In the genomic region with DNA sequence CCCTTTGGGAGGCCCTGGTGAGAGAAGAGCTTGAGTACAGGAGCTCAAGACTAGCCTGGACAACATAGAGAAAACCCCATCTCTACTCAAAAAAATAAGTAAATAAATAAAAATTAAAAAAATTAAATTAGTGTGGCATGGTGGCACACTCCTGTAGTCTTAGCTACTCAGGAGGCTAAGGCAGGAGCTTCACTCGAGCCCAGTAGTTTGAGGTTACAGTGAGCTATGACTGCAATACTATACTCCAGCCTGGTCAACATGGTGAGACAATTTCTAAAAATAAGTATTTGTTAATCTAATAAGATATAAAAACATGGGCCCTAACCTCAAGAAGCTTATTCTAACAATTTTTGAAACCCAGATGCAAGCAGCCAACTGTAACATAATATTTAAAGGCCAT, we compare ENCODE assay signal across 3 cellular contexts.
TF ChIP-seq lines count a peak whose summit lies in the region.

No MANE protein-coding gene starts in this region.

TF ChIP-seq in SK-N-SH treated with all-trans-retinoic acid at 6 μM for 48 hours, 23 proteins besides CTCF, POLR2A, EP300 and RAD21:
- TF ChIP-seq ZFP3 (CRISPR knock-in tag; IDR thresholded peaks at IDR 0.05), result no peak
- TF ChIP-seq OSR1 (CRISPR knock-in tag; IDR thresholded peaks at IDR 0.05), result no peak
- TF ChIP-seq CSRNP3 (CRISPR knock-in tag; IDR thresholded peaks at IDR 0.05), result no peak
- no peak for TF ChIP-seq TOX (CRISPR knock-in tag; IDR thresholded peaks at IDR 0.05; ENCODE audit: borderline replicate concordance)
- no peak for TF ChIP-seq RARB (CRISPR knock-in tag; IDR thresholded peaks at IDR 0.05)
- no peak for TF ChIP-seq TSHZ2 (CRISPR knock-in tag; IDR thresholded peaks at IDR 0.05)
- TF ChIP-seq ISL1 (CRISPR knock-in tag; IDR thresholded peaks at IDR 0.05), result no peak
- TF ChIP-seq ZNF565 (CRISPR knock-in tag; conservative IDR thresholded peaks at IDR 0.05; ENCODE audit: low read depth), result no peak
- TF ChIP-seq SNAI2 (CRISPR knock-in tag; IDR thresholded peaks at IDR 0.05), result no peak
- no peak for TF ChIP-seq CSDC2 (CRISPR knock-in tag; IDR thresholded peaks at IDR 0.05)
- TF ChIP-seq, protein P1, sequence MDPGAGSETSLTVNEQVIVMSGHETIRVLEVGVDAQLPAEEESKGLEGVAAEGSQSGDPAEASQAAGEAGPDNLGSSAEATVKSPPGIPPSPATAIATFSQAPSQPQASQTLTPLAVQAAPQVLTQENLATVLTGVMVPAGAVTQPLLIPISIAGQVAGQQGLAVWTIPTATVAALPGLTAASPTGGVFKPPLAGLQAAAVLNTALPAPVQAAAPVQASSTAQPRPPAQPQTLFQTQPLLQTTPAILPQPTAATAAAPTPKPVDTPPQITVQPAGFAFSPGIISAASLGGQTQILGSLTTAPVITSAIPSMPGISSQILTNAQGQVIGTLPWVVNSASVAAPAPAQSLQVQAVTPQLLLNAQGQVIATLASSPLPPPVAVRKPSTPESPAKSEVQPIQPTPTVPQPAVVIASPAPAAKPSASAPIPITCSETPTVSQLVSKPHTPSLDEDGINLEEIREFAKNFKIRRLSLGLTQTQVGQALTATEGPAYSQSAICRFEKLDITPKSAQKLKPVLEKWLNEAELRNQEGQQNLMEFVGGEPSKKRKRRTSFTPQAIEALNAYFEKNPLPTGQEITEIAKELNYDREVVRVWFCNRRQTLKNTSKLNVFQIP (CRISPR knock-in tag; IDR thresholded peaks at IDR 0.05; ENCODE audit: borderline replicate concordance, low read depth), result no peak
- no peak for TF ChIP-seq ZNF8 (CRISPR knock-in tag; IDR thresholded peaks at IDR 0.05)
- TF ChIP-seq ZC3H10 (CRISPR knock-in tag; IDR thresholded peaks at IDR 0.05), result no peak

TF ChIP-seq in SK-N-SH, 30 proteins besides CTCF, POLR2A, EP300 and RAD21:
- TF ChIP-seq IRF3 (IDR thresholded peaks at IDR 0.05; ENCODE audit: low read depth, low read length) (no peak), FOXJ3 (CRISPR knock-in tag; IDR thresholded peaks at IDR 0.05) (no peak), YY1 (IDR thresholded peaks at IDR 0.05; ENCODE audit: low read depth) (no peak), MEF2A (IDR thresholded peaks at IDR 0.05; ENCODE audit: borderline replicate concordance, low read depth) (no peak), FOXM1 (IDR thresholded peaks at IDR 0.05; ENCODE audit: low read depth) (no peak), ELF1 (IDR thresholded peaks at IDR 0.05) (no peak), TAF1 (IDR thresholded peaks at IDR 0.05; ENCODE audit: borderline replicate concordance, low read depth, low read length) (no peak), TCF12 (IDR thresholded peaks at IDR 0.05) (no peak), SIN3A (IDR thresholded peaks at IDR 0.05; ENCODE audit: borderline replicate concordance, low read depth, low read length) (no peak)
- TF ChIP-seq, protein P2, sequence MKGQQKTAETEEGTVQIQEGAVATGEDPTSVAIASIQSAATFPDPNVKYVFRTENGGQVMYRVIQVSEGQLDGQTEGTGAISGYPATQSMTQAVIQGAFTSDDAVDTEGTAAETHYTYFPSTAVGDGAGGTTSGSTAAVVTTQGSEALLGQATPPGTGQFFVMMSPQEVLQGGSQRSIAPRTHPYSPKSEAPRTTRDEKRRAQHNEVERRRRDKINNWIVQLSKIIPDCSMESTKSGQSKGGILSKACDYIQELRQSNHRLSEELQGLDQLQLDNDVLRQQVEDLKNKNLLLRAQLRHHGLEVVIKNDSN (IDR thresholded peaks at IDR 0.05; ENCODE audit: borderline replicate concordance, low read depth), result no peak
- TF ChIP-seq, protein P3, sequence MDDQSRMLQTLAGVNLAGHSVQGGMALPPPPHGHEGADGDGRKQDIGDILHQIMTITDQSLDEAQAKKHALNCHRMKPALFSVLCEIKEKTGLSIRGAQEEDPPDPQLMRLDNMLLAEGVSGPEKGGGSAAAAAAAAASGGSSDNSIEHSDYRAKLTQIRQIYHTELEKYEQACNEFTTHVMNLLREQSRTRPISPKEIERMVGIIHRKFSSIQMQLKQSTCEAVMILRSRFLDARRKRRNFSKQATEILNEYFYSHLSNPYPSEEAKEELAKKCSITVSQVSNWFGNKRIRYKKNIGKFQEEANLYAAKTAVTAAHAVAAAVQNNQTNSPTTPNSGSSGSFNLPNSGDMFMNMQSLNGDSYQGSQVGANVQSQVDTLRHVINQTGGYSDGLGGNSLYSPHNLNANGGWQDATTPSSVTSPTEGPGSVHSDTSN (IDR thresholded peaks at IDR 0.05), result no peak
- TF ChIP-seq, protein P4, sequence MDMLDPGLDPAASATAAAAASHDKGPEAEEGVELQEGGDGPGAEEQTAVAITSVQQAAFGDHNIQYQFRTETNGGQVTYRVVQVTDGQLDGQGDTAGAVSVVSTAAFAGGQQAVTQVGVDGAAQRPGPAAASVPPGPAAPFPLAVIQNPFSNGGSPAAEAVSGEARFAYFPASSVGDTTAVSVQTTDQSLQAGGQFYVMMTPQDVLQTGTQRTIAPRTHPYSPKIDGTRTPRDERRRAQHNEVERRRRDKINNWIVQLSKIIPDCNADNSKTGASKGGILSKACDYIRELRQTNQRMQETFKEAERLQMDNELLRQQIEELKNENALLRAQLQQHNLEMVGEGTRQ (IDR thresholded peaks at IDR 0.05; ENCODE audit: borderline replicate concordance, low read depth, low read length), result no peak
TF ChIP-seq in SK-N-SH: peak in this region for 0.

TF ChIP-seq in IMR-90, 13 proteins besides CTCF, POLR2A, EP300 and RAD21:
- TF ChIP-seq CEBPB (IDR thresholded peaks at IDR 0.05; ENCODE audit: low read depth, low read length) (no peak), MXI1 (IDR thresholded peaks at IDR 0.05; ENCODE audit: borderline replicate concordance, low read depth, low read length) (no peak), CHD1 (IDR thresholded peaks at IDR 0.05; ENCODE audit: low read depth, low read length) (no peak), RFX5 (IDR thresholded peaks at IDR 0.05; ENCODE audit: low read depth, low read length) (no peak)
